8 cellular contexts compared by ENCODE assay signal in the genomic region with DNA sequence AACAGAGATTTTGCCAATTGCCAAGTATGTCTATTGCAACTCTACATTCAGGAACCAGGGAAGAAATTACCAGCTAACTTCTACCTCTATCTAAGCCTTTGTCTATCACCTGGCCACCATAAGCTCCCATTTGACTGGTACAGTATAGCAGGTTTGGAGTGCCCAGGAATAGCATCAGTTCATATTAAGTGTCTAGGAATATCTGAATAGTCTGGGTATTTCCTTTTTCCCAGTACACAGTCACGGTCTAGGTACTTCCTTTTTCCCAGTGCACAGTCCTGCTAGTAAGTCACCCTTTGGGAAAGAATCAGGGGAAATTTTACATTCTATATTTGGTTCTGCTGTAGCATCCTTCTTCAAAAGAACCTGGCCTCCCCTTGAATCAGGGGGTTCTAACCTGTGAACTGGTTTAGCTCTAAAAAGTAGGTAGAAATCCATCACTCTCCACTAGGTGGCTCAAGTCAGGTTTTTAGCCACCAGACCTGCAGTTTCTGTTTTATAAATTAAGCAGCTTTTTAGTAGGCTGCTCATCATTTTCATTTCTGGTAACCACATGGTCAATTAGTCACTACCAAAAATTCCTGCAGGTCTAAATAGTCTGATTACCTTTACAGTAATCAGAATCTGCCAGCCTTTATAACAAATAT. TPM values are rescaled to one million over a fixed set of nuclear protein-coding genes. Genes with fewer than 3 reads are reported as not detected.
DNase-seq lines count a peak whose midpoint lies in the region; ATAC-seq and TF ChIP-seq lines count a peak whose summit lies in the region.

No MANE protein-coding gene starts in this region.

- H2AFZ ChIP-seq in SU-DHL-6 (ENCODE audit: low read depth, low read length, severe bottlenecking): no peak overlapping the region

- H3K4me2 ChIP-seq in SU-DHL-6 (ENCODE audit: low read depth, low read length, poor library complexity, severe bottlenecking): no peak overlapping the region

- H3K27me3 ChIP-seq in SU-DHL-6 (ENCODE audit: low read length) (no peaks in the 10 kb centered on the region), ovary (no peaks in the 10 kb centered on the region)

- TF ChIP-seq EP300 in ovary (IDR thresholded peaks at IDR 0.05): no peak

- no peak overlapping the region for H3K9ac ChIP-seq in SU-DHL-6 (ENCODE audit: low read length)

- peak; percentile 91 for ATAC-seq in GM19452 (IDR thresholded peaks at IDR 0.05; ENCODE audit: unreplicated experiment)
- ATAC-seq in HG03378 (IDR thresholded peaks at IDR 0.05; ENCODE audit: unreplicated experiment): peak; percentile 87

- intact Hi-C loops in ovary (cut with DNase I): no loop called here

- no peaks in the 10 kb centered on the region for H3K4me1 ChIP-seq in ovary (ENCODE audit: insufficient read depth)

- peak; percentile 9 for DNase-seq in activated CD4-positive, alpha-beta T cell treated with anti-CD3 and anti-CD28 coated beads for 48 hours
- DNase-seq in activated CD4-positive, alpha-beta T cell treated with anti-CD3 and anti-CD28 coated beads, Interleukin-2, amount 50 U/mL, for 4 hours: no peak
- DNase-seq in iPS-NIHi11 (ENCODE audit: low spot score): peak; percentile 30
- no peak for DNase-seq in ovary
- no peak for DNase-seq in stimulated activated CD4-positive, alpha-beta T cell treated with anti-CD3 and anti-CD28 coated beads, Interleukin-4, amount 100 ng/mL, for 1 hour

- H3F3A ChIP-seq in SU-DHL-6 (ENCODE audit: insufficient read depth): no peaks in the 10 kb centered on the region

- H3K27ac ChIP-seq in SU-DHL-6 (ENCODE audit: low read depth, low read length): no peak overlapping the region
- H3K27ac ChIP-seq in ovary: no peak overlapping the region

- no peaks in the 10 kb centered on the region for H3K79me2 ChIP-seq in SU-DHL-6 (ENCODE audit: insufficient read depth, low read length)

- H4K20me1 ChIP-seq in SU-DHL-6 (ENCODE audit: low read depth, low read length): no peaks in the 10 kb centered on the region

- no peaks in the 10 kb centered on the region for H3K9me3 ChIP-seq in SU-DHL-6 (ENCODE audit: insufficient read depth, low read length)
- H3K9me3 ChIP-seq in ovary: no peaks in the 10 kb centered on the region

- no peak for TF ChIP-seq POLR2A in ovary (IDR thresholded peaks at IDR 0.05)

- H3K36me3 ChIP-seq in SU-DHL-6 (ENCODE audit: low read length) (no peaks in the 10 kb centered on the region), ovary (no peaks in the 10 kb centered on the region)

- no peaks in the 10 kb centered on the region for H3K9me2 ChIP-seq in SU-DHL-6 (replicated peaks; ENCODE audit: insufficient read depth, low read length)

- 71 to 90% (median 86%) methylated on average over 1 of the region's 1 CpG for WGBS in ovary, 3 donors

- H3K4me3 ChIP-seq in SU-DHL-6 (ENCODE audit: insufficient read depth, low read length, poor library complexity, severe bottlenecking) (no peak overlapping the region), ovary (no peak overlapping the region)

- peak; percentile 73 for TF ChIP-seq CTCF in SU-DHL-6 (IDR thresholded peaks at IDR 0.05; ENCODE audit: insufficient read depth, low read length, poor library complexity, severe bottlenecking)
- TF ChIP-seq CTCF in ovary (IDR thresholded peaks at IDR 0.05): no peak

RNA-seq across cellular contexts. Expression of gene DNAJC10, which starts 49.3 kb away (rescaled TPM):
- total RNA-seq in ovary: 100 to 1,000 TPM in 1 of 7 donors, 10 to 100 TPM in 6; 31.7 to 103 (median 68.4) TPM
- 10 to 100 TPM; 23.4 to 52.3 TPM for polyA plus RNA-seq in ovary

Comparison
In these comparisons a context has a peak if more than half of its experiments do, and no peak if none do; other contexts are left out.
1. DNase-seq: peak in activated CD4-positive, alpha-beta T cell treated with anti-CD3 and anti-CD28 coated beads for 48 hours (single experiment) and iPS-NIHi11 (single experiment); none in activated CD4-positive, alpha-beta T cell treated with anti-CD3 and anti-CD28 coated beads, Interleukin-2, amount 50 U/mL, for 4 hours (0 of 2), ovary (0 of 5) and stimulated activated CD4-positive, alpha-beta T cell treated with anti-CD3 and anti-CD28 coated beads, Interleukin-4, amount 100 ng/mL, for 1 hour (single experiment).